2 cellular contexts compared by ENCODE assay signal in the genomic region with DNA sequence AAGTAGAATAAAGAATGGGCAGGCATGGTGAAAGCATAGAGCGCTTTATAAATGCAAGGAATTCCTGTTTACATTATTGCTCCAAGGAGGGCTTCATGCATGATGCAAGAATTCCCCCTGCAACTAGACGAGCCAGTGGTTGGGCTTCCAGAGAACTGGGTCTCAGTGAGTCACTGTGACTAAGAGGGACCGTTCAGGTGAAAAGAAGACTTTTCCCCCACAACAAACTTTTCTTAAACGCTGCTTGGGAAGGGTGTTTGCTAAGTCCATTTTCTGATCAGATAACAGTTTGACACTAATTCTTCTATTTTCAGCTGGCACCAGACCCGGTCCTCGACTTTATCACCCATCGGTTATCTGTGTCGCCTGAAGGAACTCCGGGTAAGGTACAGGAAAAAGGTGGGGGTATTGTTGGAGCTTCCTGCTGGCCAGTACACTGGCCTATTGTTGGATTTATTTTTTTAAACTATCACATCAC.
TF ChIP-seq lines count a peak whose summit lies in the region.

No MANE protein-coding gene starts in this region.

TF ChIP-seq in SK-N-SH, 30 proteins besides CTCF, POLR2A, EP300 and RAD21:
- TF ChIP-seq RCOR1 (IDR thresholded peaks at IDR 0.05; ENCODE audit: low read length) = no peak
- peak; percentile 37; the same call in 1 of the 2 replicates for TF ChIP-seq TCF12 (IDR thresholded peaks at IDR 0.05)
- TF ChIP-seq FOSL2 (IDR thresholded peaks at IDR 0.05; ENCODE audit: borderline replicate concordance, low read depth) = peak; percentile 61; the same call in 1 of the 2 replicates
- peak; percentile 23; the same call in 1 of the 2 replicates for TF ChIP-seq PBX3 (IDR thresholded peaks at IDR 0.05)
- peak; percentile 35; the same call in 1 of the 2 replicates for TF ChIP-seq TEAD4 (IDR thresholded peaks at IDR 0.05; ENCODE audit: borderline replicate concordance, insufficient read depth)
- TF ChIP-seq JUND (IDR thresholded peaks at IDR 0.05) = peak; percentile 58; the same call in 1 of the 2 replicates
- TF ChIP-seq CHD2 (IDR thresholded peaks at IDR 0.05; ENCODE audit: low read length, partially characterized antibody) = no peak
- TF ChIP-seq MAX (IDR thresholded peaks at IDR 0.05; ENCODE audit: low read depth) = peak; percentile 43; the same call in 1 of the 2 replicates
- TF ChIP-seq GATA2 (CRISPR knock-in tag; IDR thresholded peaks at IDR 0.05) = no peak
- TF ChIP-seq, protein P1, sequence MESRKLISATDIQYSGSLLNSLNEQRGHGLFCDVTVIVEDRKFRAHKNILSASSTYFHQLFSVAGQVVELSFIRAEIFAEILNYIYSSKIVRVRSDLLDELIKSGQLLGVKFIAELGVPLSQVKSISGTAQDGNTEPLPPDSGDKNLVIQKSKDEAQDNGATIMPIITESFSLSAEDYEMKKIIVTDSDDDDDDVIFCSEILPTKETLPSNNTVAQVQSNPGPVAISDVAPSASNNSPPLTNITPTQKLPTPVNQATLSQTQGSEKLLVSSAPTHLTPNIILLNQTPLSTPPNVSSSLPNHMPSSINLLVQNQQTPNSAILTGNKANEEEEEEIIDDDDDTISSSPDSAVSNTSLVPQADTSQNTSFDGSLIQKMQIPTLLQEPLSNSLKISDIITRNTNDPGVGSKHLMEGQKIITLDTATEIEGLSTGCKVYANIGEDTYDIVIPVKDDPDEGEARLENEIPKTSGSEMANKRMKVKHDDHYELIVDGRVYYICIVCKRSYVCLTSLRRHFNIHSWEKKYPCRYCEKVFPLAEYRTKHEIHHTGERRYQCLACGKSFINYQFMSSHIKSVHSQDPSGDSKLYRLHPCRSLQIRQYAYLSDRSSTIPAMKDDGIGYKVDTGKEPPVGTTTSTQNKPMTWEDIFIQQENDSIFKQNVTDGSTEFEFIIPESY (IDR thresholded peaks at IDR 0.05; ENCODE audit: borderline replicate concordance, low read depth) = 0 out of 2 replicates have a peak, but pooled peaks have one; percentile 23
- no peak for TF ChIP-seq USF2 (IDR thresholded peaks at IDR 0.05; ENCODE audit: borderline replicate concordance, low read depth, low read length)

TF ChIP-seq in SK-N-SH treated with all-trans-retinoic acid at 6 μM for 48 hours, 23 proteins besides CTCF, POLR2A, EP300 and RAD21:
- TF ChIP-seq ZFP30 (CRISPR knock-in tag; IDR thresholded peaks at IDR 0.05) = no peak
- TF ChIP-seq SNAI2 (CRISPR knock-in tag; IDR thresholded peaks at IDR 0.05) = no peak
- TF ChIP-seq ZNF565 (CRISPR knock-in tag; conservative IDR thresholded peaks at IDR 0.05; ENCODE audit: low read depth) = no peak
- TF ChIP-seq RARB (CRISPR knock-in tag; IDR thresholded peaks at IDR 0.05) = no peak
- no peak for TF ChIP-seq TCF4 (CRISPR knock-in tag; IDR thresholded peaks at IDR 0.05; ENCODE audit: borderline replicate concordance)
- TF ChIP-seq ZNF70 (CRISPR knock-in tag; IDR thresholded peaks at IDR 0.05) = no peak
- TF ChIP-seq ZFP3 (CRISPR knock-in tag; IDR thresholded peaks at IDR 0.05) = no peak
- TF ChIP-seq CREB5 (CRISPR knock-in tag; IDR thresholded peaks at IDR 0.05; ENCODE audit: low read depth) = no peak
- no peak for TF ChIP-seq ZC3H10 (CRISPR knock-in tag; IDR thresholded peaks at IDR 0.05)
- no peak for TF ChIP-seq BACH2 (CRISPR knock-in tag; IDR thresholded peaks at IDR 0.05; ENCODE audit: borderline replicate concordance)
- no peak for TF ChIP-seq ARNTL (CRISPR knock-in tag; IDR thresholded peaks at IDR 0.05; ENCODE audit: borderline replicate concordance, low read depth)
- no peak for TF ChIP-seq POU6F1 (CRISPR knock-in tag; IDR thresholded peaks at IDR 0.05; ENCODE audit: borderline replicate concordance, low read depth)
- TF ChIP-seq ZNF8 (CRISPR knock-in tag; IDR thresholded peaks at IDR 0.05) = no peak
- TF ChIP-seq, protein P2, sequence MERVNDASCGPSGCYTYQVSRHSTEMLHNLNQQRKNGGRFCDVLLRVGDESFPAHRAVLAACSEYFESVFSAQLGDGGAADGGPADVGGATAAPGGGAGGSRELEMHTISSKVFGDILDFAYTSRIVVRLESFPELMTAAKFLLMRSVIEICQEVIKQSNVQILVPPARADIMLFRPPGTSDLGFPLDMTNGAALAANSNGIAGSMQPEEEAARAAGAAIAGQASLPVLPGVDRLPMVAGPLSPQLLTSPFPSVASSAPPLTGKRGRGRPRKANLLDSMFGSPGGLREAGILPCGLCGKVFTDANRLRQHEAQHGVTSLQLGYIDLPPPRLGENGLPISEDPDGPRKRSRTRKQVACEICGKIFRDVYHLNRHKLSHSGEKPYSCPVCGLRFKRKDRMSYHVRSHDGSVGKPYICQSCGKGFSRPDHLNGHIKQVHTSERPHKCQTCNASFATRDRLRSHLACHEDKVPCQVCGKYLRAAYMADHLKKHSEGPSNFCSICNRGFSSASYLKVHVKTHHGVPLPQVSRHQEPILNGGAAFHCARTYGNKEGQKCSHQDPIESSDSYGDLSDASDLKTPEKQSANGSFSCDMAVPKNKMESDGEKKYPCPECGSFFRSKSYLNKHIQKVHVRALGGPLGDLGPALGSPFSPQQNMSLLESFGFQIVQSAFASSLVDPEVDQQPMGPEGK (CRISPR knock-in tag; IDR thresholded peaks at IDR 0.05; ENCODE audit: borderline replicate concordance) = no peak
- no peak for TF ChIP-seq ISL1 (CRISPR knock-in tag; IDR thresholded peaks at IDR 0.05)
- no peak for TF ChIP-seq ESRRG (CRISPR knock-in tag; IDR thresholded peaks at IDR 0.05)
- no peak for TF ChIP-seq CSRNP3 (CRISPR knock-in tag; IDR thresholded peaks at IDR 0.05)
